19 cellular contexts compared by ENCODE assay signal in genomic region chr16:57387598-57388354, GRCh38. TPM values are rescaled to one million over a fixed set of nuclear protein-coding genes. Genes with fewer than 3 reads are reported as not detected.
DNase-seq lines count a peak whose midpoint lies in the region; ATAC-seq, FAIRE-seq and TF ChIP-seq lines count a peak whose summit lies in the region.
"Had no signal": no experiment of that assay in that cellular context is flagged by ENCODE, and none has a peak within 500 bp of the region (broad histone marks: within the 10 kb centered on the region; RNA-seq: fewer than 3 reads in every experiment).

No MANE protein-coding gene starts in this region.

- FAIRE-seq in bronchial epithelial cell (lab: Jason Lieb, UNC): peak; percentile 70

- peak; percentile 30 for TF ChIP-seq POLR2A in GM19099 (IDR thresholded peaks at IDR 0.05; ENCODE audit: extremely low read depth, insufficient read length, low read depth)

- H3K27me3 ChIP-seq in BLaER1 (peaks cover 3% of the 10 kb centered on the region), bronchial epithelial cell (ENCODE audit: control insufficient read depth, insufficient read depth, low read length) (peaks cover 4% of the 10 kb centered on the region), upper lobe of right lung (no peaks in the 10 kb centered on the region)
- no peaks in the 10 kb centered on the region for H3K27me3 ChIP-seq in effector memory CD4-positive, alpha-beta T cell (replicated peaks; ENCODE audit: control insufficient read depth, insufficient read depth, low read length, poor library complexity, severe bottlenecking)
- H3K27me3 ChIP-seq: right atrium auricular region, tibial artery had no signal

- intact Hi-C loops in upper lobe of right lung (cut with DNase I): no loop called here

- TF ChIP-seq CTCF in bronchial epithelial cell (IDR thresholded peaks at IDR 0.05; ENCODE audit: insufficient read depth, low read length, severe bottlenecking): no peak
- TF ChIP-seq CTCF in upper lobe of right lung (IDR thresholded peaks at IDR 0.05): no peak

- H3K27ac ChIP-seq in BLaER1: no peak overlapping the region
- no peak overlapping the region for H3K27ac ChIP-seq in effector memory CD4-positive, alpha-beta T cell (ENCODE audit: insufficient read depth, low read length, poor library complexity, severe bottlenecking)
- no peak overlapping the region for H3K27ac ChIP-seq in upper lobe of right lung
- H3K27ac ChIP-seq: neutrophil, right atrium auricular region, tibial artery had no signal

- H3K4me1 ChIP-seq in BLaER1 (peaks cover 55% of the 10 kb centered on the region), upper lobe of right lung (peaks cover 30% of the 10 kb centered on the region)
- no peaks in the 10 kb centered on the region for H3K4me1 ChIP-seq in effector memory CD4-positive, alpha-beta T cell (ENCODE audit: control insufficient read depth, insufficient read depth, low read length, poor library complexity, severe bottlenecking)

- ATAC-seq in HG02870 (IDR thresholded peaks at IDR 0.05; ENCODE audit: unreplicated experiment): peak; percentile 31
- no peak for ATAC-seq in HG03457 (IDR thresholded peaks at IDR 0.05; ENCODE audit: unreplicated experiment)
- no peak for ATAC-seq in upper lobe of right lung

- DNase-seq in bronchial epithelial cell (ENCODE audit: low read depth): no peak
- no peak for DNase-seq in DMS114 treated with DMSO at 0.1 percent for 48 hours (lab: John Stamatoyannopoulos, UW; ENCODE audit: unreplicated experiment)
- DNase-seq in effector memory CD4-positive, alpha-beta T cell: no peak
- DNase-seq in upper lobe of right lung: no peak
- DNase-seq: activated CD4-positive, alpha-beta T cell treated with anti-CD3 and anti-CD28 coated beads for 48 hours; amniotic stem cell; NCI-H1048; NK-92 treated with Interleukin-12 subunit alpha and Interleukin-12 subunit beta, amount 100 ng/mL, for 24 hours; SHP77 treated with DMSO at 0.1 percent for 48 hours; tibial artery had no signal

- H3K4me2 ChIP-seq in BLaER1: peak overlapping the region; percentile 71

- H4K20me1 ChIP-seq in BLaER1: peaks cover 11% of the 10 kb centered on the region; the same call in 1 of the 2 replicates

- no peaks in the 10 kb centered on the region for H3K36me3 ChIP-seq in BLaER1
- no peaks in the 10 kb centered on the region for H3K36me3 ChIP-seq in bronchial epithelial cell (ENCODE audit: control insufficient read depth, insufficient read depth, low read length)
- H3K36me3 ChIP-seq in effector memory CD4-positive, alpha-beta T cell (ENCODE audit: control insufficient read depth, insufficient read depth, low read length): no peaks in the 10 kb centered on the region
- H3K36me3 ChIP-seq in upper lobe of right lung: no peaks in the 10 kb centered on the region
- H3K36me3 ChIP-seq: neutrophil, right atrium auricular region had no signal

- no peak overlapping the region for H3K4me3 ChIP-seq in BLaER1
- no peak overlapping the region for H3K4me3 ChIP-seq in bronchial epithelial cell (ENCODE audit: low read depth, low read length)
- H3K4me3 ChIP-seq in effector memory CD4-positive, alpha-beta T cell (ENCODE audit: insufficient read depth, low read depth, low read length, poor library complexity, severe bottlenecking): no peak overlapping the region
- H3K4me3 ChIP-seq in upper lobe of right lung: no peak overlapping the region
- H3K4me3 ChIP-seq: right atrium auricular region, tibial artery had no signal

- no peaks in the 10 kb centered on the region for H3K9me3 ChIP-seq in BLaER1
- H3K9me3 ChIP-seq in effector memory CD4-positive, alpha-beta T cell (ENCODE audit: control insufficient read depth, low read length): no peaks in the 10 kb centered on the region
- H3K9me3 ChIP-seq in upper lobe of right lung: no peaks in the 10 kb centered on the region
- H3K9me3 ChIP-seq: neutrophil, right atrium auricular region, tibial artery had no signal

- no peak overlapping the region for H3K9ac ChIP-seq in BLaER1

RNA-seq across cellular contexts. Expression of gene CX3CL1, which starts 15.5 kb away (rescaled TPM):
- total RNA-seq in bronchial epithelial cell: under 0.01 TPM in 1 of 2 replicates, not detected in the other
- 47.5 TPM for total RNA-seq in upper lobe of right lung
- total RNA-seq: activated T-helper 1 cell treated with anti-CD3 and anti-CD28 coated beads, Interleukin-12 subunit alpha, Interleukin-12 subunit beta, Interleukin-2, Interleukin-4 antibody, amounts not matched to agents 30 ng/mL and 10 ng/mL and 1 ng/mL, durations not matched to agents 14 hours and 24 hours and 36 hours had no signal

RNA-seq across cellular contexts. Expression of gene CCL17, which starts 16.8 kb away (rescaled TPM):
- total RNA-seq in bronchial epithelial cell (not detected in 2 replicates), upper lobe of right lung (15.5 TPM)
- total RNA-seq: endothelial cell of umbilical vein, mesenteric fat pad, right atrium auricular region had no signal

RNA-seq across cellular contexts. Expression of gene CCL22, which starts 29.2 kb away (rescaled TPM):
- under 0.01 TPM in 1 of 2 replicates, not detected in the other for total RNA-seq in bronchial epithelial cell
- total RNA-seq in upper lobe of right lung: 3.8 TPM
- total RNA-seq: endothelial cell of umbilical vein, mesenteric fat pad had no signal

RNA-seq across cellular contexts. Expression of gene CIAPIN1, which starts 59.4 kb away (rescaled TPM):
- total RNA-seq in bronchial epithelial cell: 71.3 and 81.2 TPM in 2 replicates
- total RNA-seq in upper lobe of right lung: 31.2 TPM

RNA-seq across cellular contexts. Expression of gene COQ9, which starts 59.5 kb away (rescaled TPM):
- total RNA-seq in bronchial epithelial cell (59.5 and 88.7 TPM in 2 replicates), upper lobe of right lung (35.2 TPM)

Comparison
In these comparisons a context has a peak if more than half of its experiments do, and no peak if none do; other contexts are left out.
1. RNA of gene CX3CL1, which starts 15.5 kb away (total RNA-seq): 47.5 TPM in upper lobe of right lung (single experiment); under 0.01 TPM in bronchial epithelial cell; every median in the first group is over 10 times any median in the second.
2. RNA of gene CCL17, which starts 16.8 kb away (total RNA-seq): 15.5 TPM in upper lobe of right lung (single experiment); not detected in bronchial epithelial cell; every median in the first group is over 10 times any median in the second.